In genomic region chr19:53980553-53981407, GRCh38 we compare ENCODE assay signal across 9 cellular contexts. TPM values are rescaled to one million over a fixed set of nuclear protein-coding genes. Genes with fewer than 3 reads are reported as not detected.
A peak's percentile ranks its signal among the peaks of the same experiment; 100 is the strongest.
DNase-seq lines count a peak whose midpoint lies in the region; FAIRE-seq and TF ChIP-seq lines count a peak whose summit lies in the region.
"Had no signal": no experiment of that assay in that cellular context is flagged by ENCODE, and none has a peak within 500 bp of the region (broad histone marks: within the 10 kb centered on the region; RNA-seq: fewer than 3 reads in every experiment).

No MANE protein-coding gene starts in this region.

- TF ChIP-seq EP300 in SK-N-SH (IDR thresholded peaks at IDR 0.05; ENCODE audit: borderline replicate concordance in 1 of 2, low read depth in 1 of 2, low read length in 1 of 2): no peak

- no peak for FAIRE-seq in small intestine (lab: Jason Lieb, UNC)

- peaks cover 45% of the 10 kb centered on the region for H3F3A ChIP-seq in SK-N-SH (replicated peaks; ENCODE audit: insufficient read depth)

- no peaks in the 10 kb centered on the region for H3K9me3 ChIP-seq in SK-N-SH
- H3K9me3 ChIP-seq in small intestine (ENCODE audit: control insufficient read depth, low read depth): peaks cover 3% of the 10 kb centered on the region

- H4K20me1 ChIP-seq in SK-N-SH (ENCODE audit: insufficient read depth): no peaks in the 10 kb centered on the region

- H3K36me3 ChIP-seq in SK-N-SH (replicated peaks in 1 of 2; ENCODE audit: control insufficient read depth in 1 of 2, insufficient read depth in 2 of 2, low read length in 1 of 2) (no peaks in the 10 kb centered on the region), small intestine (ENCODE audit: control insufficient read depth in 2 of 2, insufficient read depth in 2 of 2, low read length in 2 of 2) (no peaks in the 10 kb centered on the region)

- H2AFZ ChIP-seq in SK-N-SH (ENCODE audit: low read depth): peak overlapping the region; percentile 42

- H3K4me2 ChIP-seq in SK-N-SH: peak overlapping the region; percentile 76

- no peak for TF ChIP-seq RAD21 in SK-N-SH (IDR thresholded peaks at IDR 0.05; ENCODE audit: low read length)

- WGBS in SK-N-SH (ENCODE audit: low lambda C conversion rate): 38% methylated on average over 21 of the region's 21 CpGs
- 16 to 23% (median 23%) methylated on average over 21 of the region's 21 CpGs for WGBS in small intestine, 3 donors

- H3K9me2 ChIP-seq in SK-N-SH: no peaks in the 10 kb centered on the region

- H3K4me3 ChIP-seq in SK-N-SH (ENCODE audit: low read depth in 2 of 2, low read length in 1 of 2) (peak overlapping the region; percentile 69 to 88), foreskin fibroblast (ENCODE audit: low read depth in 1 of 2, low read length in 2 of 2) (peak overlapping the region; percentile 20 to 45), small intestine (ENCODE audit: low read depth in 1 of 2, low read length in 2 of 2) (no peak overlapping the region)

- peak overlapping the region; percentile 46 for H3K9ac ChIP-seq in SK-N-SH

- DNase-seq in DMS 273 (lab: John Stamatoyannopoulos, UW; ENCODE audit: unreplicated experiment) (peak; percentile 24), DMS 273 treated with DMSO at 0.1 percent for 48 hours (lab: John Stamatoyannopoulos, UW) (no peak), SK-N-SH (peak; percentile 62), foreskin fibroblast (peak in 1 of 2 donors; percentile 19), small intestine (peak; percentile 59), 8988T (no peak), osteocyte (ENCODE audit: extremely low spot score, unreplicated experiment) (no peak)
- DNase-seq in central memory CD4-positive, alpha-beta T cell: no peak

- H3K4me1 ChIP-seq in SK-N-SH (ENCODE audit: control insufficient read depth in 1 of 2, insufficient read depth in 2 of 2, low read depth in 1 of 2, low read length in 1 of 2) (peaks cover 7 to 23% of the 10 kb centered on the region in 2 experiments; a peak in 3 of 4 replicates), small intestine (ENCODE audit: control insufficient read depth in 2 of 2, insufficient read depth in 1 of 2, low read depth in 1 of 2, low read length in 1 of 2) (peaks cover 0 to 2% of the 10 kb centered on the region in 2 donors)

- H3K4me3 Mint-ChIP-seq in osteocyte (ENCODE audit: unreplicated experiment): no peak overlapping the region

- TF ChIP-seq CTCF in SK-N-SH (IDR thresholded peaks at IDR 0.05): no peak; the same call in 1 of the 2 replicates
- TF ChIP-seq CTCF in foreskin fibroblast (IDR thresholded peaks at IDR 0.05; ENCODE audit: low read depth, low read length): no peak
- TF ChIP-seq CTCF in osteocyte (IDR thresholded peaks at IDR 0.05): no peak

- H3K27ac ChIP-seq in SK-N-SH (ENCODE audit: low read depth in 2 of 2, low read length in 1 of 2) (peak overlapping the region; percentile 89 to 90), small intestine (ENCODE audit: low read depth in 1 of 2, low read length in 1 of 2) (no peak overlapping the region)

- peaks cover 11% of the 10 kb centered on the region for H3K79me2 ChIP-seq in SK-N-SH (ENCODE audit: insufficient read depth)

- peaks cover 17% of the 10 kb centered on the region for H3K4me1 Mint-ChIP-seq in osteocyte (ENCODE audit: unreplicated experiment)

- peaks cover 7% of the 10 kb centered on the region for H3K9me3 Mint-ChIP-seq in osteocyte (ENCODE audit: unreplicated experiment)

- H3K27ac Mint-ChIP-seq in osteocyte (ENCODE audit: unreplicated experiment): no peak overlapping the region

- peaks cover 41% of the 10 kb centered on the region for H3K27me3 Mint-ChIP-seq in osteocyte (ENCODE audit: unreplicated experiment)

- H3K27me3 ChIP-seq in SK-N-SH (ENCODE audit: insufficient read depth) (no peaks in the 10 kb centered on the region), small intestine (ENCODE audit: control insufficient read depth in 2 of 2, insufficient read depth in 2 of 2, low read length in 2 of 2) (peaks cover 3 to 38% of the 10 kb centered on the region in 2 donors)

- CTCF ChIA-PET in SK-N-SH (lab: Yijun Ruan, JAX): interaction anchor here (0.6 to 1.6 kb wide), 7 partner anchors 9 to 45 kb away, joined by 3 to 5 read pairs (median 3); no protein-coding TSS in a partner anchor

- no peaks in the 10 kb centered on the region for H3K36me3 Mint-ChIP-seq in osteocyte (ENCODE audit: unreplicated experiment)

- POLR2A ChIA-PET in SK-N-SH (lab: Yijun Ruan, JAX): interaction anchor here (0.6 to 1.0 kb wide), 2 partner anchors 9 to 114 kb away, joined by 3 to 4 read pairs; no protein-coding TSS in a partner anchor

TF ChIP-seq in SK-N-SH, 30 proteins besides CTCF, POLR2A, EP300 and RAD21:
- TF ChIP-seq NFIC (IDR thresholded peaks at IDR 0.05; ENCODE audit: borderline replicate concordance) (no peak), IRF3 (IDR thresholded peaks at IDR 0.05; ENCODE audit: low read depth, low read length) (no peak), GABPA (IDR thresholded peaks at IDR 0.05; ENCODE audit: low read depth) (no peak), JUND (IDR thresholded peaks at IDR 0.05) (no peak), MXI1 (IDR thresholded peaks at IDR 0.05; ENCODE audit: low read depth, low read length) (no peak), SMC3 (IDR thresholded peaks at IDR 0.05; ENCODE audit: low read depth, low read length) (no peak), FOXJ3 (CRISPR knock-in tag; IDR thresholded peaks at IDR 0.05) (no peak), EZH2phosphoT487 (IDR thresholded peaks at IDR 0.05; ENCODE audit: borderline replicate concordance, low read depth) (no peak), TAF1 (IDR thresholded peaks at IDR 0.05; ENCODE audit: borderline replicate concordance, low read depth, low read length) (no peak), ELF1 (IDR thresholded peaks at IDR 0.05) (no peak), RXRA (IDR thresholded peaks at IDR 0.05; ENCODE audit: borderline replicate concordance, low read depth) (no peak), MAX (IDR thresholded peaks at IDR 0.05; ENCODE audit: low read depth) (no peak), POLR2AphosphoS5 (IDR thresholded peaks at IDR 0.05; ENCODE audit: low read depth, low read length) (no peak), SIN3A (IDR thresholded peaks at IDR 0.05; ENCODE audit: borderline replicate concordance, low read depth, low read length) (no peak), ZBTB33 (IDR thresholded peaks at IDR 0.05; ENCODE audit: borderline replicate concordance, low read depth) (no peak), TEAD4 (IDR thresholded peaks at IDR 0.05; ENCODE audit: borderline replicate concordance, insufficient read depth) (no peak), YY1 (IDR thresholded peaks at IDR 0.05; ENCODE audit: low read depth) (no peak), RFX5 (IDR thresholded peaks at IDR 0.05; ENCODE audit: low read length) (no peak)
- TF ChIP-seq, protein P1, sequence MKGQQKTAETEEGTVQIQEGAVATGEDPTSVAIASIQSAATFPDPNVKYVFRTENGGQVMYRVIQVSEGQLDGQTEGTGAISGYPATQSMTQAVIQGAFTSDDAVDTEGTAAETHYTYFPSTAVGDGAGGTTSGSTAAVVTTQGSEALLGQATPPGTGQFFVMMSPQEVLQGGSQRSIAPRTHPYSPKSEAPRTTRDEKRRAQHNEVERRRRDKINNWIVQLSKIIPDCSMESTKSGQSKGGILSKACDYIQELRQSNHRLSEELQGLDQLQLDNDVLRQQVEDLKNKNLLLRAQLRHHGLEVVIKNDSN (IDR thresholded peaks at IDR 0.05; ENCODE audit: borderline replicate concordance, low read depth): no peak
TF ChIP-seq in SK-N-SH: peak in this region for 0.

RNA-seq across cellular contexts. Expression of gene CACNG6, which starts 10.7 kb away (rescaled TPM):
- polyA plus RNA-seq in SK-N-SH (2012; rRNA removed) (0.96 and 1.2 TPM in 2 replicates), small intestine (under 1 TPM in 1 of 3 donors, not detected in 2; 0.06 TPM)
- 0.42 and 0.63 TPM in 2 replicates for polyA plus RNA-seq in SK-N-SH (2012; cell fraction: cytosol; rRNA removed)
- 1.6 and 2.3 TPM in 2 replicates for polyA plus RNA-seq in SK-N-SH (2012; cell fraction: nucleus; rRNA removed)
- total RNA-seq in osteocyte: not detected in 2 replicates
- total RNA-seq: subcutaneous adipose tissue had no signal

RNA-seq across cellular contexts. Expression of gene CACNG8, which starts 18.0 kb away (rescaled TPM):
- polyA plus RNA-seq in SK-N-SH (2012; rRNA removed): 1.1 and 1.3 TPM in 2 replicates
- polyA plus RNA-seq in SK-N-SH (2012; cell fraction: cytosol; rRNA removed): 0.83 and 0.85 TPM in 2 replicates
- 9.0 and 9.6 TPM in 2 replicates for polyA plus RNA-seq in SK-N-SH (2012; cell fraction: nucleus; rRNA removed)
- under 1 TPM in 1 of 3 donors, not detected in 2; 0.12 TPM for polyA plus RNA-seq in small intestine
- not detected in 2 replicates for total RNA-seq in osteocyte

Comparison
In these comparisons a context has a peak if more than half of its experiments do, and no peak if none do; other contexts are left out.
1. DNase-seq: peak in DMS 273 (single experiment), SK-N-SH (single experiment) and small intestine (single experiment); none in DMS 273 treated with DMSO at 0.1 percent for 48 hours (single experiment), central memory CD4-positive, alpha-beta T cell (single experiment), 8988T (single experiment) and osteocyte (single experiment).
2. H3K27ac ChIP-seq: peak in SK-N-SH (2 of 2); none in small intestine (0 of 2).
3. H3K4me3 ChIP-seq: peak in SK-N-SH (2 of 2) and foreskin fibroblast (2 of 2); none in small intestine (0 of 2).